Comparison of ENCODE assay signal across 8 cellular contexts in the genomic region with DNA sequence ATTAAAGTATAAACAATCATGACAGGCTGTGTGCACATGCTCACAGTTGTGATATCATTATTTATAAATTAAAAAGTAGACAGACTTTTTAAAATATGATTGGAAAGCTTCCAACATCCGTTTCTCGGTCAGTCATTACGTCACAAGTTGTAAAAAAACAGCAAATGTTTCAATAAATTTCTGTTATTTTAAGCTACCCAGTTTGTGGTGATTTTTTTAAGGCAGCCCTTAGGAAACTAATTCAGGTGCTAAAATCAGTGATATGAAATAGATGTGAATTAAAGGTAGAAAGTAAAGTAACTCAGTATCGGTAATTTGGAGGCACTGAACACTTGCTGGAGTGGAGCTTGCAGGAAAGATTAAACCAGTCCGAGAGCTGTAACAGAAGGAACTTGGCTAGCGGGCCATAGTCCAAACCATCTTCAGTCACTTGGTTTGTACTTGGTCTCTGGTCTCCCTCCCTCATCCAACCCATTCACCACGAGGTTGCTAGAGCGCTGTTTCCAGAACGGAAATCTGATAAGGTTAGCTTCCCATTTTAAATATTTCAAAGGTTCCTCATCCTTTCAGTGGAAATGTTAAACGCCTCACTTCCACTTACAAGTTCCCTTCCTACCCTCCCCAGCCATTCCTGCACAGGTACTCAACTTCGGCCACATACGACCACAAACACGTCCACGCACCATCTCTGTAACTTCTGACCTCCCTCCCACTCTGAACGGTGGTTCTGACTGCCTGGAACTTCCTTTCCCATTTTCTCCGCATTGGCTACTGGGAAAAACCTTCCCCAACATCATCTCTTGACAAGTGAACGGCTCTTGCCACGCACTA. TPM values are rescaled to one million over a fixed set of nuclear protein-coding genes. Genes with fewer than 3 reads are reported as not detected.
DNase-seq lines count a peak whose midpoint lies in the region; ATAC-seq and TF ChIP-seq lines count a peak whose summit lies in the region.

No MANE protein-coding gene starts in this region.

- H3K9me3 ChIP-seq in BLaER1 = no peaks in the 10 kb centered on the region
- H3K9me3 ChIP-seq in lower lobe of right lung = no peaks in the 10 kb centered on the region
- no peaks in the 10 kb centered on the region for H3K9me3 ChIP-seq in subcutaneous abdominal adipose tissue (ENCODE audit: control insufficient read depth in 5 of 5, low read length in 5 of 5)

- H3K4me2 ChIP-seq in BLaER1 = peak overlapping the region; percentile 88

- H3K4me1 ChIP-seq in BLaER1 (peaks cover 24% of the 10 kb centered on the region), lower lobe of right lung (peaks cover 27% of the 10 kb centered on the region), subcutaneous abdominal adipose tissue (ENCODE audit: control insufficient read depth in 5 of 5, insufficient read depth in 5 of 5, low read length in 5 of 5) (peaks cover 0 to 28% (median 15%) of the 10 kb centered on the region in 5 donors)

- peak overlapping the region; percentile 98 for H3K4me3 ChIP-seq in BLaER1
- peak overlapping the region; percentile 73 for H3K4me3 ChIP-seq in lower lobe of right lung
- peak overlapping the region; percentile 83 to 99 (median 95) for H3K4me3 ChIP-seq in subcutaneous abdominal adipose tissue (ENCODE audit: low read depth in 1 of 5, low read length in 5 of 5)

- DNase-seq in SW480 (ENCODE audit: low spot score) (peak; percentile 34), dermis microvascular lymphatic vessel endothelial cell (ENCODE audit: low read depth in 2 of 2) (peak; percentile 24 to 54), lower lobe of right lung (no peak), T1000 (lab: John Stamatoyannopoulos, UW) (no peak)

- H4K20me1 ChIP-seq in BLaER1 = peaks cover 41% of the 10 kb centered on the region

- ATAC-seq in GM18907 (IDR thresholded peaks at IDR 0.05; ENCODE audit: unreplicated experiment) (peak; percentile 8), HG03354 (IDR thresholded peaks at IDR 0.05; ENCODE audit: poor library complexity, severe bottlenecking, unreplicated experiment) (peak; percentile 11), lower lobe of right lung (peak; percentile 65)

- H3K9ac ChIP-seq in BLaER1 (peak overlapping the region; percentile 91), subcutaneous abdominal adipose tissue (ENCODE audit: low read length in 5 of 5) (peak overlapping the region; percentile 94 to 100 (median 99))

- H3K36me3 ChIP-seq in BLaER1 (peaks cover 36% of the 10 kb centered on the region), lower lobe of right lung (peaks cover 40% of the 10 kb centered on the region), subcutaneous abdominal adipose tissue (ENCODE audit: control insufficient read depth in 5 of 5, insufficient read depth in 5 of 5, low read length in 5 of 5) (peaks cover 22 to 31% (median 29%) of the 10 kb centered on the region in 5 donors)

- H3K27ac ChIP-seq in BLaER1 (peak overlapping the region; percentile 90), lower lobe of right lung (peak overlapping the region; percentile 98), subcutaneous abdominal adipose tissue (ENCODE audit: low read depth, low read length) (peak overlapping the region; percentile 93)

- intact Hi-C loops in lower lobe of right lung (cut with DNase I) = no loop called here

- TF ChIP-seq CTCF in lower lobe of right lung (IDR thresholded peaks at IDR 0.05) = no peak

- H3K27me3 ChIP-seq in BLaER1 (no peaks in the 10 kb centered on the region), lower lobe of right lung (ENCODE audit: low read depth) (no peaks in the 10 kb centered on the region), subcutaneous abdominal adipose tissue (ENCODE audit: control insufficient read depth in 5 of 5, insufficient read depth in 4 of 5, low read length in 5 of 5) (no peaks in the 10 kb centered on the region)

RNA-seq across cellular contexts. Expression of gene CCNH, which starts 0.9 kb away (rescaled TPM):
- total RNA-seq in dermis microvascular lymphatic vessel endothelial cell (53.3 and 53.6 TPM in 2 replicates), lower lobe of right lung (53.7 TPM)

Comparison
In these comparisons a context has a peak if more than half of its experiments do, and no peak if none do; other contexts are left out.
1. ATAC-seq: peak in every context shown above with its lines; median percentile 65 in lower lobe of right lung; 11 in HG03354; 8 in GM18907.
2. DNase-seq: peak in SW480 (single experiment) and dermis microvascular lymphatic vessel endothelial cell (2 of 2); none in lower lobe of right lung (single experiment) and T1000 (single experiment).
3. Peak in every context shown above with its lines, with median percentiles within 50 percentile points of each other: H3K27ac ChIP-seq and H3K4me3 ChIP-seq.